In the genomic region with DNA sequence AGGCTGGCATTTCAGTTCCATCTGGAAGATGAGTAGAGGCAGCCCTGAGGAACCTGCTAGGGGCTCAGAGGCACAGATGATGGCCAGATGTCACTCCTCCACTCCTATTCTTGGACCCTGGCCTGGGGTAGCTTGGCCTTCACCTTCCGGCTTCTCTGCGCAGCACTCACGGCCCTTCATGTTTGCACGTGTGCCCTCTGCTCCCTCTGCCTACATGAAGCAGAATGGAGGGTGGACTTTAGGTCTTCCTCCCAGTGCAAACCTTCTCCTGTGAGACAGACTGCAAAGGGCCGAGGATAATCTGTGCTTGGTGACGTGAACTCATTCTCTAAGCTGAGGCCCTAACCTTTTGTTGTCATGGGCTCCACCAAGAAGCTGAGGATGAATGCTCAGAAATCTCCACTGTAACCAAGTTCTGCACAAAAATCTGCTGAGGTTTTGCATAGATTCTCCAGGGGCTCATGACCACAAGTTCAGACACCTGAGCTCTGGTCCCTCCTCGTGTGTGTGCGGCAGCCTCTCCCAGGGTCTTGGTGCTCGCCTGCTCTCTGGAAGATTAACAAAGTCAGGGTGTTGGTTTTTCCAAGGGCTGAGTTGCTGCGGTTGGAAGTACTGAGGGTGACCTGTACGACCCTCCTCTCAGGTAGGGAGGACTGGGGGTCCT, we compare ENCODE assay signal across 1 cellular context.
TF ChIP-seq lines count a peak whose summit lies in the region.

No MANE protein-coding gene starts in this region.

TF ChIP-seq in GM23338, 12 proteins besides CTCF, POLR2A, EP300 and RAD21 (continued from another document):
- no peak for TF ChIP-seq POLR2AphosphoS5 (IDR thresholded peaks at IDR 0.05; ENCODE audit: low read depth)
- no peak for TF ChIP-seq NANOG (IDR thresholded peaks at IDR 0.05; ENCODE audit: borderline replicate concordance)
- no peak for TF ChIP-seq JUNB (IDR thresholded peaks at IDR 0.05; ENCODE audit: unreplicated experiment)
- TF ChIP-seq EZH2 (IDR thresholded peaks at IDR 0.05; ENCODE audit: low read depth, unreplicated experiment) = no peak
